22 cellular contexts compared by ENCODE assay signal in the genomic region with DNA sequence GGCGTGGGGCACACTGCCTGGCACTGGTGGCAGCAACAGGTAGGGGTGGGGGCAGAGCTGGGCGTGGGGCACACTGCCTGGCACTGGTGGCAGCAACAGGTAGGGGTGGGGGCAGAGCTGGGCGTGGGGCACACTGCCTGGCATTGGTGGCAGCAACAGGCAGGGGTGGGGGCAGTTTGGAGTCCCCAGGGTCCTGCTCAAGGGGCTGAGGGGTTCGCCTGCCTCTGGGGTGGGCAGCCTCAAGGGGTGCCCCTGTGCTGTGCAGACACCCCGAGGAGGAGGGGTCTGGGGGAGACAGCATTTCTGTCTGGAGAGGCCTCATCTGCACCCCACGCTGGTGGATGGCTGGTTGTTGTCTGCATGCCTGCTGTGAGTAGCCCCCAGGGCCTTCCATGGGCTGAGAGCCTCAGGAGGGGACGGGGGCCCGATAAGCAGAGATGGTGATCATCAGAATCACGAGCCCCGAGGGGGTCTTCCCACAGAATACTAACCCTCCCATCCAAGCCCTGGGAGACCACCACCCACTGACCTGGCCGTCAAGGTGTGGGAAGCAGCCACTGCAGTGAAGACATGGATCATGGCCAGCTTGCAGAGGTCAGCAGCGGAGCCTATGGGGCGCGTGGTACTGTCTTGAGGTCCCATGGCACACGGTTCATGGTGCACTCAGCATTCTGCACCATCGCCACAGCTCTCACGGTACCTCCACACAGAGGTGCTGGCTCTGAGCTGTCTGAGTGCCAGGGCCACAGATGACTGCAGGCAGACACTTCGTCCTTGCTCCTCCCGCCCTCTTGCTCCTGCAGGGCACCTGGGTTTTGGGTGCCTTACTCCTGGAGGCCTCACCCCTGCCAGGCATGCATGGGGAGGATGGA. TPM values are rescaled to one million over a fixed set of nuclear protein-coding genes. Genes with fewer than 3 reads are reported as not detected.
DNase-seq lines count a peak whose midpoint lies in the region; ATAC-seq and TF ChIP-seq lines count a peak whose summit lies in the region.
"Had no signal": no experiment of that assay in that cellular context is flagged by ENCODE, and none has a peak within 500 bp of the region (broad histone marks: within the 10 kb centered on the region; RNA-seq: fewer than 3 reads in every experiment).

No MANE protein-coding gene starts in this region.

- DNase-seq in Right ventricle myocardium superior (no peak), left ventricle myocardium inferior (no peak), sciatic nerve (ENCODE audit: low spot score) (peak; percentile 41), aorta (peak in 1 of 2 donors; percentile 72), NCI-H774 (lab: John Stamatoyannopoulos, UW) (no peak)
- DNase-seq in T-helper 2 cell treated with Interferon-gamma antibody and Interleukin-4, amounts not matched to agents 5 μg/mL and 100 μg/mL, for 36 hours (ENCODE audit: low spot score) = no peak
- DNase-seq: activated CD4-positive, CD25-positive, alpha-beta regulatory T cell; amygdala; dermis blood vessel endothelial cell; NCI-H1930; NCI-H446; nucleus accumbens; retina; T1000 had no signal

- TF ChIP-seq POLR2A in gastroesophageal sphincter (IDR thresholded peaks at IDR 0.05) = no peak

- no peak overlapping the region for H3K4me3 Mint-ChIP-seq in T-helper 2 cell treated with Interferon-gamma antibody and Interleukin-4, amounts not matched to agents 5 μg/mL and 100 μg/mL, for 36 hours
- H3K4me3 Mint-ChIP-seq: CD4-positive, alpha-beta memory T cell had no signal

- H3K4me1 Mint-ChIP-seq in T-helper 2 cell treated with Interferon-gamma antibody and Interleukin-4, amounts not matched to agents 5 μg/mL and 100 μg/mL, for 36 hours (ENCODE audit: low read depth) = no peaks in the 10 kb centered on the region
- H3K4me1 Mint-ChIP-seq: CD4-positive, alpha-beta memory T cell had no signal

- H3K4me1 ChIP-seq in left ventricle myocardium inferior = no peaks in the 10 kb centered on the region
- no peaks in the 10 kb centered on the region for H3K4me1 ChIP-seq in gastroesophageal sphincter
- H3K4me1 ChIP-seq in aorta (ENCODE audit: control insufficient read depth in 1 of 2, insufficient read depth in 2 of 2, low read length in 2 of 2) = no peaks in the 10 kb centered on the region

- H3K27me3 ChIP-seq in left ventricle myocardium inferior (ENCODE audit: low read depth) (no peaks in the 10 kb centered on the region), gastroesophageal sphincter (no peaks in the 10 kb centered on the region), aorta (ENCODE audit: control insufficient read depth in 1 of 2, insufficient read depth in 2 of 2, low read length in 1 of 2) (no peaks in the 10 kb centered on the region)
- H3K27me3 ChIP-seq: cardiac muscle cell had no signal

- 100% methylated on average over 2 of the region's 19 CpGs; no CpG with 5 or more reads in 1 of the 2 donors for WGBS in gastroesophageal sphincter (ENCODE audit: low coverage in 1 of 2), 2 donors
- WGBS in aorta, 2 donors = 91 to 95% methylated on average over 19 of the region's 19 CpGs

- H3K27ac ChIP-seq in left ventricle myocardium inferior (replicated peaks) (no peak overlapping the region), gastroesophageal sphincter (no peak overlapping the region), aorta (ENCODE audit: low read depth in 1 of 2, low read length in 2 of 2) (no peak overlapping the region)
- H3K27ac ChIP-seq: cardiac muscle cell, KMS-11 had no signal

- no peaks in the 10 kb centered on the region for H3K36me3 Mint-ChIP-seq in T-helper 2 cell treated with Interferon-gamma antibody and Interleukin-4, amounts not matched to agents 5 μg/mL and 100 μg/mL, for 36 hours (ENCODE audit: low read depth)
- H3K36me3 Mint-ChIP-seq: CD4-positive, alpha-beta memory T cell had no signal

- TF ChIP-seq EP300 in gastroesophageal sphincter (IDR thresholded peaks at IDR 0.05) = no peak

- ATAC-seq in Right ventricle myocardium superior (ENCODE audit: poor library complexity) (peak; percentile 27), gastroesophageal sphincter (peak; percentile 65), sciatic nerve (peak; percentile 54), aorta (ENCODE audit: low FRiP score) (peak; percentile 61), GM21717 (IDR thresholded peaks at IDR 0.05; ENCODE audit: unreplicated experiment) (no peak)
- ATAC-seq: GM12878, HCT116, SK-N-SH treated with all-trans-retinoic acid at 6 μM for 48 hours had no signal

- H3K27ac Mint-ChIP-seq in T-helper 2 cell treated with Interferon-gamma antibody and Interleukin-4, amounts not matched to agents 5 μg/mL and 100 μg/mL, for 36 hours = no peak overlapping the region
- H3K27ac Mint-ChIP-seq: CD4-positive, alpha-beta memory T cell had no signal

- H3K36me3 ChIP-seq in left ventricle myocardium inferior (no peaks in the 10 kb centered on the region), gastroesophageal sphincter (no peaks in the 10 kb centered on the region), aorta (ENCODE audit: control insufficient read depth in 1 of 2, insufficient read depth in 2 of 2, low read length in 1 of 2) (no peaks in the 10 kb centered on the region)
- H3K36me3 ChIP-seq: cardiac muscle cell had no signal

- H3K4me3 ChIP-seq in left ventricle myocardium inferior = no peak overlapping the region
- H3K4me3 ChIP-seq in gastroesophageal sphincter = no peak overlapping the region
- no peak overlapping the region for H3K4me3 ChIP-seq in aorta (ENCODE audit: low read length in 2 of 2)
- H3K4me3 ChIP-seq: cardiac muscle cell, GM12878 had no signal

- intact Hi-C loops in Right ventricle myocardium superior (cut with DNase I) (no loop called here), left ventricle myocardium inferior (cut with micrococcal nuclease) (no loop called here), sciatic nerve (cut with DNase I) (no loop called here), aorta (cut with DNase I) (no loop called here)

- H3K9me3 ChIP-seq in left ventricle myocardium inferior (replicated peaks) (no peaks in the 10 kb centered on the region), gastroesophageal sphincter (no peaks in the 10 kb centered on the region), aorta (ENCODE audit: control insufficient read depth, low read length) (no peaks in the 10 kb centered on the region)

- no peaks in the 10 kb centered on the region for H3K9me3 Mint-ChIP-seq in T-helper 2 cell treated with Interferon-gamma antibody and Interleukin-4, amounts not matched to agents 5 μg/mL and 100 μg/mL, for 36 hours

- TF ChIP-seq CTCF in left ventricle myocardium inferior (IDR thresholded peaks at IDR 0.05; ENCODE audit: borderline replicate concordance) (no peak), gastroesophageal sphincter (IDR thresholded peaks at IDR 0.05) (no peak)

- H3K27me3 Mint-ChIP-seq in T-helper 2 cell treated with Interferon-gamma antibody and Interleukin-4, amounts not matched to agents 5 μg/mL and 100 μg/mL, for 36 hours (ENCODE audit: low read depth) = peaks cover 2% of the 10 kb centered on the region
- H3K27me3 Mint-ChIP-seq: CD4-positive, alpha-beta memory T cell had no signal

RNA-seq across cellular contexts. Expression of a gene that starts 21.5 kb away (rescaled TPM):
- total RNA-seq in Right ventricle myocardium superior (1.00 TPM), left ventricle myocardium inferior (0.52 TPM), gastroesophageal sphincter (under 1 TPM in 3 of 4 donors, not detected in 1; 0.15 to 0.40 (median 0.35) TPM), sciatic nerve (8.1 TPM), aorta (under 1 TPM; 0.23 to 0.33 TPM)
- polyA plus RNA-seq in aorta = under 1 TPM; under 0.01 to 0.05 TPM
- total RNA-seq: CD4-positive, alpha-beta memory T cell had no signal
- polyA plus RNA-seq: CD4-positive, alpha-beta memory T cell had no signal
